ENCODE assay signal across 16 cellular contexts in genomic region chr3:21920431-21920830, GRCh38.
A peak's percentile ranks its signal among the peaks of the same experiment; 100 is the strongest.
DNase-seq lines count a peak whose midpoint lies in the region; FAIRE-seq and TF ChIP-seq lines count a peak whose summit lies in the region.
"Had no signal": no experiment of that assay in that cellular context is flagged by ENCODE, and none has a peak within 500 bp of the region (broad histone marks: within the 10 kb centered on the region; RNA-seq: fewer than 3 reads in every experiment).

No MANE protein-coding gene starts in this region.

- H3K79me2 ChIP-seq in astrocyte (ENCODE audit: insufficient read depth, low read length) = no peaks in the 10 kb centered on the region

- no peak overlapping the region for H3K4me3 Mint-ChIP-seq in astrocyte (ENCODE audit: unreplicated experiment)
- H3K4me3 Mint-ChIP-seq: activated T-cell treated with anti-CD3 and anti-CD28 coated beads, Interleukin-2, amount 50 U/mL, for 4 hours; type B pancreatic cell had no signal

- H3K9ac ChIP-seq in astrocyte (ENCODE audit: low read length) = no peak overlapping the region

- H3K27me3 ChIP-seq in astrocyte (ENCODE audit: insufficient read depth, low read length) = no peaks in the 10 kb centered on the region
- H3K27me3 ChIP-seq: MG63 had no signal

- peaks cover 25% of the 10 kb centered on the region for H3K4me1 Mint-ChIP-seq in astrocyte (ENCODE audit: low read depth, unreplicated experiment)

- no peak overlapping the region for H3K4me2 ChIP-seq in astrocyte (ENCODE audit: low read length)

- no peaks in the 10 kb centered on the region for H3K27me3 Mint-ChIP-seq in astrocyte (ENCODE audit: low read depth, unreplicated experiment)
- H3K27me3 Mint-ChIP-seq: type B pancreatic cell had no signal

- H3K36me3 Mint-ChIP-seq in astrocyte (ENCODE audit: low read depth, unreplicated experiment) = no peaks in the 10 kb centered on the region
- H3K36me3 Mint-ChIP-seq: type B pancreatic cell had no signal

- no peaks in the 10 kb centered on the region for H3K36me3 ChIP-seq in astrocyte (ENCODE audit: insufficient read depth, low read length)
- H3K36me3 ChIP-seq: MG63 had no signal

- no peak for TF ChIP-seq CTCF in astrocyte (IDR thresholded peaks at IDR 0.05; ENCODE audit: insufficient read depth, low read depth, low read length)

- TF ChIP-seq POLR2A in GM12891 (IDR thresholded peaks at IDR 0.05; ENCODE audit: low read depth, low read length) = no peak

- peak overlapping the region; percentile 76 for H3K27ac Mint-ChIP-seq in astrocyte (ENCODE audit: unreplicated experiment)
- H3K27ac Mint-ChIP-seq: type B pancreatic cell had no signal

- no peak overlapping the region for H2AFZ ChIP-seq in astrocyte (ENCODE audit: low read depth, low read length)

- no peak overlapping the region for H3K4me3 ChIP-seq in astrocyte (ENCODE audit: insufficient read depth, low read depth, low read length)
- H3K4me3 ChIP-seq: MG63 had no signal

- H3K4me1 ChIP-seq in astrocyte (ENCODE audit: insufficient read depth, low read length) = peaks cover 13% of the 10 kb centered on the region

- no peaks in the 10 kb centered on the region for H4K20me1 ChIP-seq in astrocyte (ENCODE audit: insufficient read depth, low read length)

- FAIRE-seq in astrocyte (lab: Jason Lieb, UNC) = peak; percentile 54
- FAIRE-seq in GM12891 (lab: Jason Lieb, UNC) = no peak
- FAIRE-seq: GM12892 had no signal

- DNase-seq in A172 (ENCODE audit: low spot score) = peak; percentile 44
- peak; percentile 57 for DNase-seq in HS-27A (ENCODE audit: low read depth)
- peak; percentile 93 for DNase-seq in astrocyte (ENCODE audit: low read depth)
- peak; percentile 44 for DNase-seq in glomerular visceral epithelial cell (ENCODE audit: extremely low spot score)
- no peak for DNase-seq in NCI-H2227 (lab: John Stamatoyannopoulos, UW; ENCODE audit: unreplicated experiment)
- DNase-seq in GM19240 (ENCODE audit: insufficient read length, low spot score) = no peak
- no peak for DNase-seq in GM12891 (ENCODE audit: insufficient read length, low spot score)
- DNase-seq in RPMI8226 = no peak
- DNase-seq: activated CD4-positive, alpha-beta T cell treated with anti-CD3 and anti-CD28 coated beads for 4 hours; activated T-cell treated with anti-CD3 and anti-CD28 coated beads, Interleukin-2, amount 50 U/mL, for 4 hours; anterior cingulate cortex; DMS153; MG63; stimulated activated CD8-positive, alpha-beta memory T cell treated with anti-CD3 and anti-CD28 coated beads, Interleukin-4, amount 100 ng/mL, for 48 hours had no signal

- peak overlapping the region; percentile 58 for H3K27ac ChIP-seq in astrocyte (ENCODE audit: low read depth, low read length)

- H3K9me3 Mint-ChIP-seq in astrocyte (ENCODE audit: unreplicated experiment) = no peaks in the 10 kb centered on the region
- H3K9me3 Mint-ChIP-seq: type B pancreatic cell had no signal

- H3K9me3 ChIP-seq in astrocyte (ENCODE audit: insufficient read depth, low read depth, low read length) = no peaks in the 10 kb centered on the region
- H3K9me3 ChIP-seq: MG63 had no signal

TF ChIP-seq in GM12891, 5 proteins besides CTCF, POLR2A, EP300 and RAD21:
- TF ChIP-seq SPI1 (IDR thresholded peaks at IDR 0.05; ENCODE audit: low read depth, low read length) (no peak), POU2F2 (IDR thresholded peaks at IDR 0.05; ENCODE audit: low read depth, low read length) (no peak), TAF1 (IDR thresholded peaks at IDR 0.05; ENCODE audit: low read depth, low read length) (no peak), POLR2AphosphoS5 (IDR thresholded peaks at IDR 0.05; ENCODE audit: low read depth, low read length) (no peak), PAX5 (IDR thresholded peaks at IDR 0.05; ENCODE audit: insufficient read depth, low read length, severe bottlenecking) (no peak)
TF ChIP-seq in GM12891: peak in this region for 0.

Comparison
In these comparisons a context has a peak if more than half of its experiments do, and no peak if none do; other contexts are left out.
1. DNase-seq: peak in A172 (single experiment), HS-27A (single experiment), astrocyte (single experiment) and glomerular visceral epithelial cell (single experiment); none in NCI-H2227 (single experiment), GM19240 (single experiment), GM12891 (single experiment) and RPMI8226 (single experiment).